ENCODE assay signal across 19 cellular contexts in genomic region chr18:24846133-24846532, GRCh38.
DNase-seq lines count a peak whose midpoint lies in the region; ATAC-seq and TF ChIP-seq lines count a peak whose summit lies in the region.
"Had no signal": no experiment of that assay in that cellular context is flagged by ENCODE, and none has a peak within 500 bp of the region (broad histone marks: within the 10 kb centered on the region; RNA-seq: fewer than 3 reads in every experiment).

No MANE protein-coding gene starts in this region.

- peaks cover 0 to 13% (median 7%) of the 10 kb centered on the region in 3 donors for H3K4me1 Mint-ChIP-seq in naive B cell

- TF ChIP-seq POLR2A in NB4 (IDR thresholded peaks at IDR 0.05; ENCODE audit: extremely low read depth, insufficient read length), result no peak

- peak; percentile 0 for DNase-seq in Jurkat, Clone E6-1 (ENCODE audit: low read depth, low spot score)
- DNase-seq in NB4 (ENCODE audit: low read depth) (peak; percentile 8), SKM-1 treated with dmso at 0.1 percent for 144 hours (lab: John Stamatoyannopoulos, UW; ENCODE audit: unreplicated experiment) (peak; percentile 50), naive B cell (peak; percentile 16), left cardiac atrium (no peak), NCI-H446 (lab: John Stamatoyannopoulos, UW) (no peak), mucosa of gallbladder (ENCODE audit: low spot score) (no peak)
- DNase-seq: CD8-positive, alpha-beta T cell; DND-41; GM23248; MG63; NCI-H1436; NCI-H2029; NCI-H2171 treated with DMSO at 0.1 percent for 48 hours; NCI-H748 treated with DMSO at 0.1 percent for 48 hours; SHP77 treated with DMSO at 0.1 percent for 48 hours had no signal

- H3K4me3 ChIP-seq in Jurkat, Clone E6-1 (ENCODE audit: low read length), result no peak overlapping the region
- no peak overlapping the region for H3K4me3 ChIP-seq in NB4 (ENCODE audit: low read depth, low read length)
- H3K4me3 ChIP-seq: GM12878, GM23248, MG63 had no signal

- no peaks in the 10 kb centered on the region for H3K36me3 Mint-ChIP-seq in naive B cell
- H3K36me3 Mint-ChIP-seq: CD8-positive, alpha-beta T cell had no signal

- peaks cover 0 to 4% (median 0%) of the 10 kb centered on the region in 7 donors for H3K9me3 Mint-ChIP-seq in naive B cell
- H3K9me3 Mint-ChIP-seq: CD8-positive, alpha-beta T cell had no signal

- TF ChIP-seq CTCF in NB4 (IDR thresholded peaks at IDR 0.05; ENCODE audit: low read depth, low read length), result no peak

- intact Hi-C loops in left cardiac atrium (cut with DNase I), result no loop called here

- H3K27ac Mint-ChIP-seq in naive B cell, result peak overlapping the region in 2 of 6 donors; percentile 23 to 93
- H3K27ac Mint-ChIP-seq: CD8-positive, alpha-beta T cell had no signal

- H3K4me3 Mint-ChIP-seq in naive B cell, result peak overlapping the region in 1 of 8 donors; percentile 16
- H3K4me3 Mint-ChIP-seq: CD8-positive, alpha-beta T cell had no signal

- H3K27me3 Mint-ChIP-seq in naive B cell, result peaks cover 0 to 23% (median 20%) of the 10 kb centered on the region in 3 donors

- peak; percentile 32 to 63 for ATAC-seq in naive B cell (ENCODE audit: low read depth in 2 of 2)
- ATAC-seq in left cardiac atrium, result no peak
- ATAC-seq in HG03342 (IDR thresholded peaks at IDR 0.05; ENCODE audit: unreplicated experiment), result no peak
- ATAC-seq: CD8-positive, alpha-beta T cell; GM12878; SK-N-SH treated with all-trans-retinoic acid at 6 μM for 48 hours had no signal

Comparison
In these comparisons a context has a peak if more than half of its experiments do, and no peak if none do; other contexts are left out.
1. DNase-seq: peak in Jurkat, Clone E6-1 (single experiment), NB4 (single experiment), SKM-1 treated with dmso at 0.1 percent for 144 hours (single experiment) and naive B cell (single experiment); none in left cardiac atrium (single experiment), NCI-H446 (0 of 2) and mucosa of gallbladder (single experiment).
2. ATAC-seq: peak in naive B cell (2 of 2); none in left cardiac atrium (0 of 2) and HG03342 (single experiment).